11 cellular contexts compared by ENCODE assay signal in the genomic region with DNA sequence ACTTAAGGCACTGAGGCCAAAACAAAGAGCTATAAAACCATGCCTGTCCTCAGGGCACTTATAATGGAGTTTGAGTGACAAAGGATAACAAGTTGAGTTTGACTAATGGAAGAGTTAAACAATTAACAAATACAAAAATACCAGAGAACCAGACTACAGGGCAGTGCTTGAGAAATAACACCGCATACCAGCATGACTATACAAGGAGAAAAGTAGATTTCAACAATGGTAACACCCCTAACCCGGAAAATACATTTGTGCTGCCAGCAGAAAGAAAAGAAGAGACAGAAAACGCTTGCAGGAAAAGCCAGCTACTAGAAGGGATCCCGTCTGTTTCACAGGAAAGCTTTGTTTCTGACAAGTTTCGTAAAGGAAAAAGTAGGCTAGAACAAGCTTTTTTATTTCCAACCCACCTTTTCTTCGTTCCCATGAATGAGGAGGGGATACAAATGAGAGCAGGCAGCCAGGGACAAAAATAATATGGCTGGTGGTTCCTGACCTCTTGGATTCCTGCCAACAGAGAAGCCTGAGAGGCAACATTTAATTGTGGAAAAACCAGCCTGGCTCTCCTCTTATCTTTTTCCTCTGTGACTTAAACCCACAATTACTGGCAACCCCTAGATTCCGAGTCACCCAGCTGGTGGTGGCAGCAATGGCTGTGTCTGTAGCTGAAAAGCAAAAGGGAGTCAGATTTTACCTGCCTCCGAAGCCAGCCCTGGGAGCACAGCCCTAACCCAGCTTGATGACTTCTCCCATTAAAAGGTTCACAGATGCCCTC. TPM values are rescaled to one million over a fixed set of nuclear protein-coding genes. Genes with fewer than 3 reads are reported as not detected.
DNase-seq lines count a peak whose midpoint lies in the region; FAIRE-seq lines count a peak whose summit lies in the region.
"Had no signal": no experiment of that assay in that cellular context is flagged by ENCODE, and none has a peak within 500 bp of the region (broad histone marks: within the 10 kb centered on the region; RNA-seq: fewer than 3 reads in every experiment).

No MANE protein-coding gene starts in this region.

- H3K27me3 ChIP-seq in muscle layer of duodenum (ENCODE audit: low read depth, low read length), result no peaks in the 10 kb centered on the region
- H3K27me3 ChIP-seq in MG63, result no peaks in the 10 kb centered on the region

- peaks cover 31 to 47% of the 10 kb centered on the region in 2 donors for H3K4me1 ChIP-seq in muscle layer of duodenum (ENCODE audit: control insufficient read depth in 1 of 2, insufficient read depth in 2 of 2, low read length in 2 of 2)

- in situ Hi-C loops in G401 (cut with HindIII; ENCODE audit: low sequenced_read_pairs), result no loop called here

- H3K9me3 ChIP-seq in muscle layer of duodenum (ENCODE audit: control insufficient read depth in 1 of 2, low read length in 2 of 2) (no peaks in the 10 kb centered on the region), MG63 (no peaks in the 10 kb centered on the region)

- H3K36me3 ChIP-seq in muscle layer of duodenum (ENCODE audit: control insufficient read depth in 1 of 2, insufficient read depth in 2 of 2, low read length in 2 of 2), result no peaks in the 10 kb centered on the region
- no peaks in the 10 kb centered on the region for H3K36me3 ChIP-seq in MG63
- H3K36me3 ChIP-seq: WERI-Rb-1 had no signal

- H3K27ac ChIP-seq in muscle layer of duodenum (ENCODE audit: low read length), result peak overlapping the region; percentile 88
- H3K27ac ChIP-seq: WERI-Rb-1 had no signal

- peak; percentile 3 for DNase-seq in G401 (ENCODE audit: low spot score)
- DNase-seq in NCI-H510A treated with DMSO at 0.1 percent for 48 hours (lab: John Stamatoyannopoulos, UW), result peak; percentile 91
- DNase-seq in dermis microvascular lymphatic vessel endothelial cell (ENCODE audit: low read depth in 2 of 2), result peak; percentile 89 to 97
- no peak for DNase-seq in MG63
- no peak for DNase-seq in GM19239 (ENCODE audit: insufficient read length, low spot score)
- DNase-seq in hippocampal formation (lab: John Stamatoyannopoulos, UW), result no peak
- DNase-seq in SIG-M5 (lab: John Stamatoyannopoulos, UW), result no peak
- DNase-seq: DND-41, KG1, WERI-Rb-1 had no signal

- no peak for FAIRE-seq in GM19239 (lab: Jason Lieb, UNC)

- H3K4me3 ChIP-seq in muscle layer of duodenum (ENCODE audit: low read depth in 1 of 2, low read length in 2 of 2) (no peak overlapping the region), MG63 (no peak overlapping the region)

RNA-seq across cellular contexts. Expression of gene WLS, which starts 56.5 kb away (rescaled TPM):
- total RNA-seq in G401 (2014; rRNA removed; shearing (Covaris generic)), result 280 and 326 TPM in 2 replicates
- total RNA-seq in dermis microvascular lymphatic vessel endothelial cell, result 31.6 and 32.5 TPM in 2 replicates
- 25.4 and 32.4 TPM in 2 replicates for total RNA-seq in MG63 (2014; rRNA removed; shearing (Covaris generic); ENCODE audit: low replicate concordance)

Comparison
In these comparisons a context has a peak if more than half of its experiments do, and no peak if none do; other contexts are left out.
1. DNase-seq: peak in G401 (single experiment), NCI-H510A treated with DMSO at 0.1 percent for 48 hours (single experiment) and dermis microvascular lymphatic vessel endothelial cell (2 of 2); none in MG63 (single experiment), GM19239 (single experiment), hippocampal formation (0 of 2) and SIG-M5 (single experiment).